In the genomic region with DNA sequence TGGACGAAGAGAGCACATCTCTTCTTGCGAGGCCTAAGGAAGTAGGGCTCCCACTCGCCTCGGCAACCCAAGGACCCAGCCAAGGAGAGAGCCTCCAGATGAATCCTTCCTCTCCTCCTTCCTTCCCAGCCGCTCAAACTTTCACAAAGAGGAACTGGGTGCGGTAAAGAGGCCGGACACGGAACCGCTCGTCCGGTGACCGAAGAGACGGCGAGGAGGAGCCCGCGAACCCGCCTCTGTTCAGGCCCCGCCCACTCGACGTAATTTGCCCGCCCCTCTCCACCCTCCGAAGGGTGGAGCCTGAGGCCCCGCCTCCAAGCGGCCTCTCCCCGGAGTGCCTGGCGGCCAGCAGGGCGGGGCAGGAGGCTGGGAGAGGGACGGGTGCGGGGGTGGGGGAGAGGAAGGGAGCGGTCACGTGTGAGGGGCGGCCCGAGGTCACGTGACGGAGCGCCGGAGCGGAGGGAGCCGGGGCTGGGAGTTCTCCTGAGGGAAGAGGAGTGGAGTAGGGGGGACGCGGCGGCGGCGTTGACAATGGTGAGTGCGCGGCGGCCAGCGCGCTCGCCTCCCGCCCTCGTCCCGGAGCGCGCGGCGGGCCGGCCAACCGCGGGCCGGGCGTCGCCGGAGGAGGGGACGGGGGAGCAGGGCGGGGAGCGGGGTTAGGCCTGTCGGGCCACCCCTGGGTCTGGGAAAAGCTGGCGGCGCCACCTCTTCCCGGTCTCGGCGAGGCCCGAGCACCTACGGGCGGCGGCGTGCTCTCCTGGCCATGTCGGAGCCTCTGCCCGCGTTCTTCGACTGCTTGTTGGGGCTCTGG, we compare ENCODE assay signal across 7 cellular contexts. TPM values are rescaled to one million over a fixed set of nuclear protein-coding genes. Genes with fewer than 3 reads are reported as not detected.
DNase-seq lines count a peak whose midpoint lies in the region; ATAC-seq and TF ChIP-seq lines count a peak whose summit lies in the region.

Gene VPS26A, plus strand, starts transcription at position 432 of the 811 bp plus-strand sequence. Its CDS starts 100 bp downstream, at position 532.

- ATAC-seq in GM18511 (IDR thresholded peaks at IDR 0.05; ENCODE audit: unreplicated experiment) (peak; percentile 87), HG03039 (IDR thresholded peaks at IDR 0.05; ENCODE audit: unreplicated experiment) (peak; percentile 82)

- peaks cover 45% of the 10 kb centered on the region for H3K79me2 ChIP-seq in hepatocyte

- peak; percentile 91 to 95 for DNase-seq in NCI-H2081 (lab: John Stamatoyannopoulos, UW)
- DNase-seq in T1000 (lab: John Stamatoyannopoulos, UW) = peak; percentile 99
- DNase-seq in astrocyte of the hippocampus (ENCODE audit: low read depth, low spot score) = peak; percentile 100
- peak; percentile 100 for DNase-seq in hepatocyte (ENCODE audit: low spot score)
- DNase-seq in retina = peak; percentile 99

- H3K9me2 ChIP-seq in hepatocyte (replicated peaks; ENCODE audit: insufficient read depth) = no peaks in the 10 kb centered on the region

- H2AFZ ChIP-seq in hepatocyte = peak within 1 kb of the TSS; percentile 79

- H3K36me3 ChIP-seq in hepatocyte (replicated peaks; ENCODE audit: insufficient read depth, low read depth) = no peaks in the 10 kb centered on the region

- no peaks in the 10 kb centered on the region for H3K27me3 ChIP-seq in hepatocyte

- peak within 1 kb of the TSS; percentile 97 for H3K27ac ChIP-seq in hepatocyte

- H4K20me1 ChIP-seq in hepatocyte (ENCODE audit: insufficient read depth, poor library complexity, severe bottlenecking) = peaks cover 21% of the 10 kb centered on the region

- H3K9me3 ChIP-seq in hepatocyte (ENCODE audit: low read depth) = no peaks in the 10 kb centered on the region

- peaks cover 5% of the 10 kb centered on the region for H3K4me1 ChIP-seq in hepatocyte (ENCODE audit: insufficient read depth)

- peak; percentile 45 for TF ChIP-seq CTCF in hepatocyte (IDR thresholded peaks at IDR 0.05; ENCODE audit: poor library complexity)

- WGBS in hepatocyte (ENCODE audit: low lambda C conversion rate, missing lambda C conversion rate) = 1% methylated on average over 29 of the region's 82 CpGs

- H3K4me2 ChIP-seq in hepatocyte = peak within 1 kb of the TSS; percentile 81

- peak within 1 kb of the TSS; percentile 95 for H3K4me3 ChIP-seq in hepatocyte

RNA-seq across cellular contexts. Expression of gene VPS26A, which starts in this region (rescaled TPM):
- total RNA-seq in hepatocyte = 51.7 and 57.6 TPM in 2 replicates
- 58.7 and 71.2 TPM in 2 replicates for polyA plus RNA-seq in hepatocyte

Comparison
In these comparisons a context has a peak if more than half of its experiments do, and no peak if none do; other contexts are left out.
1. Peak in every context shown above with its lines: DNase-seq, ATAC-seq, H3K4me3 ChIP-seq and H3K27ac ChIP-seq.